Comparison of ENCODE assay signal across 1 cellular context in genomic region chr3:34377961-34378360, GRCh38.
TF ChIP-seq lines count a peak whose summit lies in the region.

No MANE protein-coding gene starts in this region.

TF ChIP-seq in HepG2, 621 proteins besides CTCF, POLR2A, EP300 and RAD21 (continued from another document):
- TF ChIP-seq PLSCR1 (CRISPR knock-in tag; IDR thresholded peaks at IDR 0.05; ENCODE audit: borderline replicate concordance): no peak
- TF ChIP-seq ZNF609 (CRISPR knock-in tag; IDR thresholded peaks at IDR 0.05; ENCODE audit: borderline replicate concordance): no peak
- no peak for TF ChIP-seq JDP2 (CRISPR knock-in tag; IDR thresholded peaks at IDR 0.05; ENCODE audit: borderline replicate concordance)
- no peak for TF ChIP-seq ZBTB2 (CRISPR knock-in tag; IDR thresholded peaks at IDR 0.05; ENCODE audit: low read depth)
- no peak for TF ChIP-seq PREB (CRISPR knock-in tag; IDR thresholded peaks at IDR 0.05)
- no peak for TF ChIP-seq MAF1 (CRISPR knock-in tag; IDR thresholded peaks at IDR 0.05; ENCODE audit: borderline replicate concordance)
